ENCODE assay signal across 15 cellular contexts in the genomic region with DNA sequence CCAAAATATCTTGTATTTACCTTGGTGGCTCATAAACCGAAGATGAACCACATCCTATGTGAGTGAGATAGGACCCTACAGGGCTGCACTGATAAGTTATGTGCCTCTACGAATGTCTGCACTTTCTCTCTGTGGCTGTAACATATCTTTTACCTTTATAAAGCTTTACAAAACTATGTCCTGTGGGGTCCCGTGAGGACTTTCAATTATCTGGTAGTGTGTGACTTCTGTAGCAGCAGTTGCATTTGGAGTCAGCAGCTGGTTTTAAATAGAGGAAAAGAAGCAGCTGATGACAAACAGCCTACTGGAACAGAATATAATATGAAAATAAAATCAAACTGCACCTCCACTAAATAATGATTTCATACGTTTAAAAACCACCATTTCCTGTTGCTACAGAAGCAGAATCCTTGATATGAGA.
DNase-seq lines count a peak whose midpoint lies in the region; ATAC-seq and TF ChIP-seq lines count a peak whose summit lies in the region.
"Had no signal": no experiment of that assay in that cellular context is flagged by ENCODE, and none has a peak within 500 bp of the region (broad histone marks: within the 10 kb centered on the region; RNA-seq: fewer than 3 reads in every experiment).

No MANE protein-coding gene starts in this region.

- H3K9me3 ChIP-seq in BLaER1 = no peaks in the 10 kb centered on the region
- no peaks in the 10 kb centered on the region for H3K9me3 ChIP-seq in BLaER1 treated with 17β-estradiol and CSF1 and Interleukin-3, amounts not matched to agents 10 nM and 100 nM (replicated peaks in 1 of 11)
- peaks cover 7% of the 10 kb centered on the region; the same call in 1 of the 2 replicates for H3K9me3 ChIP-seq in Loucy (ENCODE audit: insufficient read depth, low read depth, low read length)

- H3K9me2 ChIP-seq in Loucy (replicated peaks; ENCODE audit: low read depth, low read length) = no peaks in the 10 kb centered on the region

- no peak overlapping the region for H2AFZ ChIP-seq in Loucy (ENCODE audit: low read length)
- H2AFZ ChIP-seq: GM23248 had no signal

- H4K20me1 ChIP-seq in BLaER1 (no peaks in the 10 kb centered on the region), Loucy (ENCODE audit: insufficient read depth, low read length, poor library complexity, severe bottlenecking) (no peaks in the 10 kb centered on the region)
- H4K20me1 ChIP-seq in BLaER1 treated with 17β-estradiol and CSF1 and Interleukin-3, amounts not matched to agents 10 nM and 100 nM = no peaks in the 10 kb centered on the region

- H3K27ac ChIP-seq in BLaER1 = no peak overlapping the region
- H3K27ac ChIP-seq in BLaER1 treated with 17β-estradiol and CSF1 and Interleukin-3, amounts not matched to agents 10 nM and 100 nM = 0 out of 22 replicates have a peak overlapping the region, but pooled peaks of 1 of the 11 experiments have one; percentile 5
- H3K27ac ChIP-seq: GM23248, PC-9 had no signal

- ATAC-seq in HG02678 (IDR thresholded peaks at IDR 0.05; ENCODE audit: unreplicated experiment) = no peak

- H3K79me2 ChIP-seq in Loucy (ENCODE audit: insufficient read depth, low read length) = no peaks in the 10 kb centered on the region

- DNase-seq in myocyte (ENCODE audit: low read depth) (peak; percentile 13), NCI-H510A treated with DMSO at 0.1 percent for 48 hours (lab: John Stamatoyannopoulos, UW) (no peak), globus pallidus (ENCODE audit: low spot score) (no peak)
- DNase-seq: GF-D8, GM23248, KBM-7, NCI-H1048, NCI-H146, NCI-H2081, NCI-H82, PC-9 had no signal

- peaks cover 11% of the 10 kb centered on the region; the same call in 1 of the 2 replicates for H3F3A ChIP-seq in Loucy (ENCODE audit: low read depth)

- peak overlapping the region; percentile 59 for H3K4me2 ChIP-seq in BLaER1
- H3K4me2 ChIP-seq in BLaER1 treated with 17β-estradiol and CSF1 and Interleukin-3, amounts not matched to agents 10 nM and 100 nM = peak overlapping the region in 10 of 11 experiments; percentile 7 to 68 (median 52); a peak in 18 of 22 replicates
- peak overlapping the region; percentile 81 for H3K4me2 ChIP-seq in Loucy (ENCODE audit: low read depth, low read length, poor library complexity, severe bottlenecking)
- H3K4me2 ChIP-seq: PC-9 had no signal

- H3K36me3 ChIP-seq in BLaER1 (no peaks in the 10 kb centered on the region), Loucy (ENCODE audit: insufficient read depth, low read length) (no peaks in the 10 kb centered on the region)
- H3K36me3 ChIP-seq in BLaER1 treated with 17β-estradiol and CSF1 and Interleukin-3, amounts not matched to agents 10 nM and 100 nM = no peaks in the 10 kb centered on the region

- no peak for TF ChIP-seq CTCF in Loucy (conservative IDR thresholded peaks at IDR 0.05; ENCODE audit: low read length)

- H3K4me1 ChIP-seq in BLaER1 (peaks cover 29% of the 10 kb centered on the region), Loucy (ENCODE audit: insufficient read depth, low read length, poor library complexity, severe bottlenecking) (peaks cover 56% of the 10 kb centered on the region)
- H3K4me1 ChIP-seq in BLaER1 treated with 17β-estradiol and CSF1 and Interleukin-3, amounts not matched to agents 10 nM and 100 nM = peaks cover 0 to 32% (median 24%) of the 10 kb centered on the region in 10 experiments; a peak in 17 of 20 replicates

- H3K4me3 ChIP-seq in BLaER1 (no peak overlapping the region), Loucy (ENCODE audit: low read length, poor library complexity, severe bottlenecking) (peak overlapping the region; percentile 56)
- H3K4me3 ChIP-seq in BLaER1 treated with 17β-estradiol and CSF1 and Interleukin-3, amounts not matched to agents 10 nM and 100 nM = no peak overlapping the region
- H3K4me3 ChIP-seq: GM23248, PC-9 had no signal

- H3K27me3 ChIP-seq in BLaER1 (no peaks in the 10 kb centered on the region), Loucy (ENCODE audit: insufficient read depth, low read length, poor library complexity, severe bottlenecking) (no peaks in the 10 kb centered on the region)
- no peaks in the 10 kb centered on the region for H3K27me3 ChIP-seq in BLaER1 treated with 17β-estradiol and CSF1 and Interleukin-3, amounts not matched to agents 10 nM and 100 nM

- H3K9ac ChIP-seq in BLaER1 = no peak overlapping the region
- H3K9ac ChIP-seq in BLaER1 treated with 17β-estradiol and CSF1 and Interleukin-3, amounts not matched to agents 10 nM and 100 nM = no peak overlapping the region
- peak overlapping the region; percentile 47 for H3K9ac ChIP-seq in Loucy (ENCODE audit: low read depth, low read length, poor library complexity, severe bottlenecking)
- H3K9ac ChIP-seq: GM23248 had no signal
